ENCODE assay signal across 10 cellular contexts in the genomic region with DNA sequence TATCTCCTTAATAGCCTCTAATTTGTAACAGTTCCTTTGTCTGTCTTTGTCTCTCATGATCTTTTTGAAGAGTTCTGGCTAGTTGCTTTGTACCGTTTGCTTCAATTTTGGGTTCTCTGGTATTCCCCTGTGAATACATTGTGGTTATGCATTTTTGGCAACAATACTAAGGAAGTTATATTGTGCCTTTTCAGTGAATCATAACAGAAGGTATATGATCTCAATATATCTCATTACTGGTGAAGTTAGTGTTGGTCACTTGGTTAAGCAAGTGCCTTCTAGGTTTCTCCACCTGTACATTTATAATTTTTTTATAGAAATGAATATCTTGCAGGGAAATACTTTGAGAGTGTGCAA. TPM values are rescaled to one million over a fixed set of nuclear protein-coding genes. Genes with fewer than 3 reads are reported as not detected.
A peak's percentile ranks its signal among the peaks of the same experiment; 100 is the strongest.
DNase-seq lines count a peak whose midpoint lies in the region; ATAC-seq and TF ChIP-seq lines count a peak whose summit lies in the region.
"Had no signal": no experiment of that assay in that cellular context is flagged by ENCODE, and none has a peak within 500 bp of the region (broad histone marks: within the 10 kb centered on the region; RNA-seq: fewer than 3 reads in every experiment).

No MANE protein-coding gene starts in this region.

- H3K27me3 ChIP-seq in OCI-LY3 (ENCODE audit: low read depth, low read length): no peaks in the 10 kb centered on the region

- H3K36me3 ChIP-seq in OCI-LY3 (replicated peaks; ENCODE audit: low read depth, low read length): peaks cover 5% of the 10 kb centered on the region

- intact Hi-C loops in Calu3 (cut with micrococcal nuclease; ENCODE audit: unreplicated experiment): no loop called here

- no peaks in the 10 kb centered on the region for H3K36me3 Mint-ChIP-seq in Calu3 (ENCODE audit: insufficient read depth, unreplicated experiment)

- BruUV-seq in Calu3 (replicated peaks; lab: Mats Ljungman, UMichigan): no TSS peak

- H3K9me3 Mint-ChIP-seq in Calu3 (ENCODE audit: low read depth, unreplicated experiment): no peaks in the 10 kb centered on the region

- H3K9ac ChIP-seq in OCI-LY3 (ENCODE audit: low read length): no peak overlapping the region

- peak; percentile 48 for ATAC-seq in GM18498 (IDR thresholded peaks at IDR 0.05; ENCODE audit: unreplicated experiment)
- ATAC-seq in HG02588 (IDR thresholded peaks at IDR 0.05; ENCODE audit: unreplicated experiment): peak; percentile 57

- H3K4me3 Mint-ChIP-seq in Calu3 (ENCODE audit: low read depth, unreplicated experiment): no peak overlapping the region

- DNase-seq in glomerular visceral epithelial cell (ENCODE audit: extremely low spot score): peak; percentile 29
- no peak for DNase-seq in Calu3
- DNase-seq in AG20443 (ENCODE audit: low spot score): no peak
- no peak for DNase-seq in NCI-H1105 treated with DMSO at 0.1 percent for 48 hours (lab: John Stamatoyannopoulos, UW)
- DNase-seq in NCI-H510A treated with DMSO at 0.1 percent for 48 hours (lab: John Stamatoyannopoulos, UW): no peak
- DNase-seq: DMS79 treated with DMSO at 0.1 percent for 48 hours, NCI-H2029 treated with DMSO at 0.1 percent for 48 hours had no signal

- H2AFZ ChIP-seq in OCI-LY3 (ENCODE audit: low read depth, low read length): no peak overlapping the region

- H4K20me1 ChIP-seq in OCI-LY3 (ENCODE audit: insufficient read depth, low read length): no peaks in the 10 kb centered on the region

- H3K4me1 Mint-ChIP-seq in Calu3 (ENCODE audit: low read depth, unreplicated experiment): no peaks in the 10 kb centered on the region

- CTCF ChIA-PET in Calu3 (lab: Charles Lee): no interaction called here

- peaks cover 25% of the 10 kb centered on the region for H3K4me1 ChIP-seq in OCI-LY3 (ENCODE audit: low read length)

- H3K27ac ChIP-seq in OCI-LY3 (ENCODE audit: low read length): no peak overlapping the region

- no peaks in the 10 kb centered on the region for H3K27me3 Mint-ChIP-seq in Calu3 (ENCODE audit: unreplicated experiment)

- H3K4me2 ChIP-seq in OCI-LY3 (ENCODE audit: low read length): peak overlapping the region; percentile 14

- no peak overlapping the region for H3K27ac Mint-ChIP-seq in Calu3 (ENCODE audit: unreplicated experiment)

- H3K9me3 ChIP-seq in OCI-LY3 (ENCODE audit: insufficient read depth, low read length): peaks cover 5% of the 10 kb centered on the region; the same call in 1 of the 2 replicates

- TF ChIP-seq CTCF in OCI-LY3 (IDR thresholded peaks at IDR 0.05; ENCODE audit: low read depth, low read length): no peak
- no peak for TF ChIP-seq CTCF in Calu3 (IDR thresholded peaks at IDR 0.05; ENCODE audit: unreplicated experiment)

- no peaks in the 10 kb centered on the region for H3K79me2 ChIP-seq in OCI-LY3 (ENCODE audit: low read length)

- no peak overlapping the region for H3K4me3 ChIP-seq in OCI-LY3 (ENCODE audit: low read length)

RNA-seq across cellular contexts. Expression of a gene that starts 48.6 kb away (rescaled TPM):
- 0.15 and 0.31 TPM in 2 replicates for total RNA-seq in Calu3 (2022)
